ENCODE assay signal across 22 cellular contexts in genomic region chr13:104650426-104650825, GRCh38.
DNase-seq lines count a peak whose midpoint lies in the region; ATAC-seq and TF ChIP-seq lines count a peak whose summit lies in the region.
"Had no signal": no experiment of that assay in that cellular context is flagged by ENCODE, and none has a peak within 500 bp of the region (broad histone marks: within the 10 kb centered on the region; RNA-seq: fewer than 3 reads in every experiment).

No MANE protein-coding gene starts in this region.

- H3K36me3 Mint-ChIP-seq in WTC11, result peaks cover 2% of the 10 kb centered on the region; the same call in 1 of the 2 replicates
- H3K36me3 Mint-ChIP-seq: CD8-positive, alpha-beta T cell; T-cell had no signal

- H3K4me3 ChIP-seq in foreskin fibroblast (ENCODE audit: low read depth in 1 of 2, low read length in 2 of 2), result no peak overlapping the region
- H3K4me3 ChIP-seq: MG63, SJCRH30 had no signal

- CTCF ChIA-PET in WTC11 (lab: Charles Lee), result no interaction called here

- H3K27me3 Mint-ChIP-seq in WTC11 (ENCODE audit: low read depth), result no peaks in the 10 kb centered on the region

- TF ChIP-seq CTCF in WTC11 (IDR thresholded peaks at IDR 0.05) (no peak), foreskin fibroblast (IDR thresholded peaks at IDR 0.05; ENCODE audit: low read depth, low read length) (no peak)

- peak overlapping the region; percentile 61; the same call in 1 of the 2 replicates for H3K27ac Mint-ChIP-seq in WTC11
- H3K27ac Mint-ChIP-seq: CD8-positive, alpha-beta T cell; T-cell had no signal

- H3K4me1 Mint-ChIP-seq in WTC11, result no peaks in the 10 kb centered on the region
- H3K4me1 Mint-ChIP-seq: T-cell had no signal

- POLR2A ChIA-PET in WTC11 (lab: Charles Lee), result no interaction called here

- DNase-seq in NCI-H1048 (lab: John Stamatoyannopoulos, UW), result peak; percentile 25
- DNase-seq in NCI-H2171 (lab: John Stamatoyannopoulos, UW), result peak; percentile 61
- no peak for DNase-seq in WTC11 (ENCODE audit: low spot score)
- peak; percentile 21 for DNase-seq in left kidney (ENCODE audit: low read depth, low spot score)
- DNase-seq in foreskin fibroblast, result no peak
- no peak for DNase-seq in SW 1271 (lab: John Stamatoyannopoulos, UW)
- no peak for DNase-seq in NOMO-1 treated with DMSO at 0.1 percent for 48 hours (lab: John Stamatoyannopoulos, UW; ENCODE audit: unreplicated experiment)
- DNase-seq: Caco-2; CD8-positive, alpha-beta T cell; EL; GDM1; KBM-7; MG63; NCI-H1417 treated with DMSO at 0.1 percent for 48 hours; NCI-H187 treated with DMSO at 0.1 percent for 48 hours; NCI-H2227 treated with DMSO at 0.1 percent for 48 hours; PC-3; SJCRH30; T-cell had no signal

- ATAC-seq in WTC11 (no peak), GM19463 (IDR thresholded peaks at IDR 0.05; ENCODE audit: unreplicated experiment) (no peak)
- ATAC-seq: CD8-positive, alpha-beta T cell; PC-3; Right ventricle myocardium inferior; SK-N-SH treated with all-trans-retinoic acid at 6 μM for 48 hours; T-cell had no signal

- peaks cover 7% of the 10 kb centered on the region for H3K9me3 Mint-ChIP-seq in WTC11
- H3K9me3 Mint-ChIP-seq: CD8-positive, alpha-beta T cell had no signal

- no peak overlapping the region for H3K4me3 Mint-ChIP-seq in WTC11
- H3K4me3 Mint-ChIP-seq: CD8-positive, alpha-beta T cell; T-cell had no signal

TF ChIP-seq in WTC11, 78 proteins besides CTCF, POLR2A, EP300 and RAD21:
- no peak for TF ChIP-seq KAT7 (CRISPR knock-in tag; IDR thresholded peaks at IDR 0.05; ENCODE audit: borderline replicate concordance)
- TF ChIP-seq ZNF416 (CRISPR knock-in tag; IDR thresholded peaks at IDR 0.05), result no peak
- no peak for TF ChIP-seq ZNF263 (CRISPR knock-in tag; IDR thresholded peaks at IDR 0.05; ENCODE audit: low read depth)
- TF ChIP-seq, protein P1, sequence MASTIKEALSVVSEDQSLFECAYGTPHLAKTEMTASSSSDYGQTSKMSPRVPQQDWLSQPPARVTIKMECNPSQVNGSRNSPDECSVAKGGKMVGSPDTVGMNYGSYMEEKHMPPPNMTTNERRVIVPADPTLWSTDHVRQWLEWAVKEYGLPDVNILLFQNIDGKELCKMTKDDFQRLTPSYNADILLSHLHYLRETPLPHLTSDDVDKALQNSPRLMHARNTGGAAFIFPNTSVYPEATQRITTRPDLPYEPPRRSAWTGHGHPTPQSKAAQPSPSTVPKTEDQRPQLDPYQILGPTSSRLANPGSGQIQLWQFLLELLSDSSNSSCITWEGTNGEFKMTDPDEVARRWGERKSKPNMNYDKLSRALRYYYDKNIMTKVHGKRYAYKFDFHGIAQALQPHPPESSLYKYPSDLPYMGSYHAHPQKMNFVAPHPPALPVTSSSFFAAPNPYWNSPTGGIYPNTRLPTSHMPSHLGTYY (CRISPR knock-in tag; IDR thresholded peaks at IDR 0.05), result no peak
- TF ChIP-seq HMGXB4 (CRISPR knock-in tag; IDR thresholded peaks at IDR 0.05), result no peak
- TF ChIP-seq, protein P2, sequence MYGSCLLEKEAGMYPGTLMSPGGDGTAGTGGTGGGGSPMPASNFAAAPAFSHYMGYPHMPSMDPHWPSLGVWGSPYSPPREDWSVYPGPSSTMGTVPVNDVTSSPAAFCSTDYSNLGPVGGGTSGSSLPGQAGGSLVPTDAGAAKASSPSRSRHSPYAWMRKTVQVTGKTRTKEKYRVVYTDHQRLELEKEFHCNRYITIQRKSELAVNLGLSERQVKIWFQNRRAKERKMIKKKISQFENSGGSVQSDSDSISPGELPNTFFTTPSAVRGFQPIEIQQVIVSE (CRISPR knock-in tag; IDR thresholded peaks at IDR 0.05; ENCODE audit: borderline replicate concordance), result no peak

Comparison
In these comparisons a context has a peak if more than half of its experiments do, and no peak if none do; other contexts are left out.
1. DNase-seq: peak in NCI-H1048 (single experiment), NCI-H2171 (single experiment) and left kidney (single experiment); none in WTC11 (single experiment), foreskin fibroblast (0 of 2), SW 1271 (0 of 2) and NOMO-1 treated with DMSO at 0.1 percent for 48 hours (single experiment).